13 cellular contexts compared by ENCODE assay signal in genomic region chr6:134502614-134503541, GRCh38.
DNase-seq lines count a peak whose midpoint lies in the region; ATAC-seq and TF ChIP-seq lines count a peak whose summit lies in the region.
"Had no signal": no experiment of that assay in that cellular context is flagged by ENCODE, and none has a peak within 500 bp of the region (broad histone marks: within the 10 kb centered on the region; RNA-seq: fewer than 3 reads in every experiment).

No MANE protein-coding gene starts in this region.

- H3K9me3 Mint-ChIP-seq in activated naive CD4-positive, alpha-beta T cell treated with anti-CD3 and anti-CD28 coated beads, Interleukin-2, amount 10 ng/mL, durations not matched to agents 7 days and 5 days: no peaks in the 10 kb centered on the region
- H3K9me3 Mint-ChIP-seq in activated CD8-positive, alpha-beta memory T cell treated with anti-CD3 and anti-CD28 coated beads, Interleukin-2, amount 10 ng/mL, durations not matched to agents 7 days and 5 days (ENCODE audit: low read depth): no peaks in the 10 kb centered on the region

- no peak for DNase-seq in activated naive CD4-positive, alpha-beta T cell treated with anti-CD3 and anti-CD28 coated beads, Interleukin-2, amount 10 ng/mL, durations not matched to agents 7 days and 5 days
- DNase-seq in activated naive CD4-positive, alpha-beta T cell treated with anti-CD3 and anti-CD28 coated beads, Interleukin-2, amount 50 U/mL, for 16 hours: no peak
- DNase-seq in epithelial cell of esophagus (ENCODE audit: low read depth): peak; percentile 68
- DNase-seq in upper lobe of left lung: no peak
- DNase-seq in lower leg skin (ENCODE audit: low spot score in 2 of 2): no peak
- no peak for DNase-seq in activated CD8-positive, alpha-beta memory T cell treated with anti-CD3 and anti-CD28 coated beads, Interleukin-2, amount 10 ng/mL, durations not matched to agents 7 days and 5 days
- no peak for DNase-seq in NCI-H526 (lab: John Stamatoyannopoulos, UW)
- DNase-seq: activated CD4-positive, alpha-beta T cell treated with anti-CD3 and anti-CD28 coated beads, Interleukin-2, amount 50 U/mL, for 48 hours; activated effector memory CD4-positive, alpha-beta T cell treated with anti-CD3 and anti-CD28 coated beads, Interleukin-2, amount 50 U/mL, for 16 hours; NCI-H2227 treated with DMSO at 0.1 percent for 48 hours; nephron progenitor cell; T-helper 17 cell had no signal

- no peak overlapping the region for H3K4me3 ChIP-seq in epithelial cell of esophagus (ENCODE audit: low read length)
- no peak overlapping the region for H3K4me3 ChIP-seq in mucosa of stomach (ENCODE audit: low read length)
- no peak overlapping the region for H3K4me3 ChIP-seq in upper lobe of left lung
- H3K4me3 ChIP-seq in lower leg skin (ENCODE audit: low read depth, poor library complexity, severe bottlenecking): no peak overlapping the region

- H3K27me3 ChIP-seq in mucosa of stomach (ENCODE audit: control insufficient read depth, insufficient read depth, low read length): no peaks in the 10 kb centered on the region
- no peaks in the 10 kb centered on the region for H3K27me3 ChIP-seq in upper lobe of left lung

- H3K36me3 ChIP-seq in mucosa of stomach (ENCODE audit: control insufficient read depth, insufficient read depth, low read length) (no peaks in the 10 kb centered on the region), upper lobe of left lung (no peaks in the 10 kb centered on the region)

- no peaks in the 10 kb centered on the region for H3K9me3 ChIP-seq in mucosa of stomach (ENCODE audit: control insufficient read depth, low read length)
- no peaks in the 10 kb centered on the region for H3K9me3 ChIP-seq in upper lobe of left lung

- H3K4me1 ChIP-seq in mucosa of stomach (ENCODE audit: control insufficient read depth, insufficient read depth, low read length) (peaks cover 17% of the 10 kb centered on the region), upper lobe of left lung (peaks cover 0 to 15% (median 9%) of the 10 kb centered on the region in 4 donors)

- peaks cover 4% of the 10 kb centered on the region for H3K4me1 Mint-ChIP-seq in activated naive CD4-positive, alpha-beta T cell treated with anti-CD3 and anti-CD28 coated beads, Interleukin-2, amount 10 ng/mL, durations not matched to agents 7 days and 5 days
- H3K4me1 Mint-ChIP-seq in activated CD8-positive, alpha-beta memory T cell treated with anti-CD3 and anti-CD28 coated beads, Interleukin-2, amount 10 ng/mL, durations not matched to agents 7 days and 5 days: peaks cover 1% of the 10 kb centered on the region
- H3K4me1 Mint-ChIP-seq: nephron progenitor cell had no signal

- TF ChIP-seq CTCF in epithelial cell of esophagus (IDR thresholded peaks at IDR 0.05; ENCODE audit: insufficient read depth, low read depth, low read length, missing control alignments) (no peak), upper lobe of left lung (IDR thresholded peaks at IDR 0.05) (no peak), lower leg skin (IDR thresholded peaks at IDR 0.05) (no peak)

- no peak for TF ChIP-seq POLR2A in upper lobe of left lung (IDR thresholded peaks at IDR 0.05)
- TF ChIP-seq POLR2A in lower leg skin (IDR thresholded peaks at IDR 0.05): no peak

- no peak overlapping the region for H3K4me3 Mint-ChIP-seq in activated naive CD4-positive, alpha-beta T cell treated with anti-CD3 and anti-CD28 coated beads, Interleukin-2, amount 10 ng/mL, durations not matched to agents 7 days and 5 days
- H3K4me3 Mint-ChIP-seq in activated CD8-positive, alpha-beta memory T cell treated with anti-CD3 and anti-CD28 coated beads, Interleukin-2, amount 10 ng/mL, durations not matched to agents 7 days and 5 days: no peak overlapping the region
- H3K4me3 Mint-ChIP-seq: nephron progenitor cell, T-helper 17 cell had no signal

- CTCF ChIA-PET in activated naive CD4-positive, alpha-beta T cell treated with anti-CD3 and anti-CD28 coated beads, Interleukin-2, amount 10 ng/mL, durations not matched to agents 7 days and 5 days (lab: Charles Lee): interaction anchor here (1.1 kb wide), 1 partner anchor 12 kb away, joined by 3 read pairs; no protein-coding TSS in a partner anchor
- CTCF ChIA-PET in activated CD8-positive, alpha-beta memory T cell treated with anti-CD3 and anti-CD28 coated beads, Interleukin-2, amount 10 ng/mL, durations not matched to agents 7 days and 5 days (lab: Charles Lee): interaction anchor here (1.1 kb wide), 1 partner anchor 138 kb away, joined by 3 read pairs; no protein-coding TSS in a partner anchor

- H3K9ac ChIP-seq in mucosa of stomach (ENCODE audit: low read length): peak overlapping the region; percentile 50

- H3K27ac ChIP-seq in upper lobe of left lung: peak overlapping the region in 3 of 4 donors; percentile 9 to 58 (median 9)

- H3K27me3 Mint-ChIP-seq in activated naive CD4-positive, alpha-beta T cell treated with anti-CD3 and anti-CD28 coated beads, Interleukin-2, amount 10 ng/mL, durations not matched to agents 7 days and 5 days: peaks cover 10% of the 10 kb centered on the region
- H3K27me3 Mint-ChIP-seq in activated CD8-positive, alpha-beta memory T cell treated with anti-CD3 and anti-CD28 coated beads, Interleukin-2, amount 10 ng/mL, durations not matched to agents 7 days and 5 days: no peaks in the 10 kb centered on the region

- H3K27ac Mint-ChIP-seq in activated naive CD4-positive, alpha-beta T cell treated with anti-CD3 and anti-CD28 coated beads, Interleukin-2, amount 10 ng/mL, durations not matched to agents 7 days and 5 days: peak overlapping the region; percentile 60
- no peak overlapping the region for H3K27ac Mint-ChIP-seq in activated CD8-positive, alpha-beta memory T cell treated with anti-CD3 and anti-CD28 coated beads, Interleukin-2, amount 10 ng/mL, durations not matched to agents 7 days and 5 days
- H3K27ac Mint-ChIP-seq: nephron progenitor cell, T-helper 17 cell had no signal

- no peaks in the 10 kb centered on the region for H3K36me3 Mint-ChIP-seq in activated naive CD4-positive, alpha-beta T cell treated with anti-CD3 and anti-CD28 coated beads, Interleukin-2, amount 10 ng/mL, durations not matched to agents 7 days and 5 days
- no peaks in the 10 kb centered on the region for H3K36me3 Mint-ChIP-seq in activated CD8-positive, alpha-beta memory T cell treated with anti-CD3 and anti-CD28 coated beads, Interleukin-2, amount 10 ng/mL, durations not matched to agents 7 days and 5 days

- intact Hi-C loops in lower leg skin (cut with DNase I; ENCODE audit: low total_unique reads): no loop called here

- no peak for TF ChIP-seq EP300 in upper lobe of left lung (IDR thresholded peaks at IDR 0.05)

- 73 to 82% methylated on average over 12 of the region's 12 CpGs for WGBS in upper lobe of left lung, 2 donors
- 45 to 62% methylated on average over 12 of the region's 12 CpGs for WGBS in lower leg skin, 2 donors

- no peak for ATAC-seq in upper lobe of left lung (ENCODE audit: low FRiP score in 2 of 2)
- no peak for ATAC-seq in activated CD8-positive, alpha-beta memory T cell treated with anti-CD3 and anti-CD28 coated beads, Interleukin-2, amount 10 ng/mL, durations not matched to agents 7 days and 5 days
- ATAC-seq: T-helper 17 cell had no signal
